2 cellular contexts compared by ENCODE assay signal in the genomic region with DNA sequence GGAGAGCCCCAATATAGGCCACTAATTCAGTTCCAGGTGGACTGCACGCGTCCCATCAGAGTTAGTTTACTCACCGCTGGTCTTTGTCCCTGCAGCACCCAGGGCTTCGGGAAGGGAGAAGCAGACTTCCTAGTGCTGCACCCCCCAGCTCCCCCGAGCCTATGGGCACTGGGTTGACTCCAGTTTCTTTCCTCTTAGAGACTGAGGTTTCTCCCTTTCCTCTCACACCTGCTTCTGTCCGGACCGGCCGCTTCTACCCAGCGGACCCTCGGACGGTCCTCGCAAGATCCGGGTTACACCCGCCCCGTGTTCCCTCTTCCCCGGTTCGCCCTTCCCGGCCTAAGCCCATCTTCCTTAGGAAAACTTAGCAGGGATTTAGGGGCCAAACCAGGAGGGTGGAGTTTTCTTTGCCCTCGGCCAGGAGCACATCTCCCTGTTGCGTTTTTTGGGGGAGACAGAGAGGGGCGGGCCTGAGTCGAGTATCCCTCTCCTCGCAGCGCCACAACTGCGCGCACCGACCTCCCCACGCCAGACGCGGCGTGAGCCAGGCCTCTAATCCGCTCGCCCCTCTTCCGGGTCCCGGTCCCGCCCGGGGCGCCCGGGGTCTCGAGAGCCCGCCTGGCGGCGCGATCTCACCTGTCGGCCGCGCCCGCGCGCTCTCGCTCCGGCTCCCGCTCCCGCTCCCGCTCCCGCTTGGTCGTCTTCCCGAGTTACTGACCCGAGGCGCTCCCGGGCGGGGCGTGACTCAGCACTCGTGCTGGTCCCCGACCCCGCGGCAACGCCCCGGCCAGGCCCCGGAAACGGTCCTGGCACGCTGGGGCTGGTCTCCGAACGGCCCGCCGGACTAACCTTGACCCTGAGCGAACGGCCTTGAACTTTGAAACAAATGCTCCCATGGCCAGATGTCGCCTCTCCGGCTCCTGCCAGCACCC.
TF ChIP-seq lines count a peak whose summit lies in the region.

A gene (minus strand): TSS at position 728 of the 932 bp plus-strand sequence. CDS start 8,741 bp downstream, outside the sequence.

TF ChIP-seq in GM23338, 12 proteins besides CTCF, POLR2A, EP300 and RAD21:
- TF ChIP-seq POLR2AphosphoS5 (IDR thresholded peaks at IDR 0.05; ENCODE audit: low read depth) (peak; percentile 40; the same call in 1 of the 2 replicates), NANOG (IDR thresholded peaks at IDR 0.05; ENCODE audit: borderline replicate concordance) (no peak)

TF ChIP-seq in endothelial cell of umbilical vein, 7 proteins besides CTCF, POLR2A, EP300 and RAD21:
- TF ChIP-seq MYC (IDR thresholded peaks at IDR 0.05; ENCODE audit: low read depth, low read length) (no peak), GATA2 (IDR thresholded peaks at IDR 0.05; ENCODE audit: insufficient read depth, insufficient read length, low read depth, low read length) (no peak), POLR2AphosphoS5 (IDR thresholded peaks at IDR 0.05; ENCODE audit: insufficient read depth, low read depth, low read length) (peak; percentile 46), JUN (IDR thresholded peaks at IDR 0.05; ENCODE audit: borderline replicate concordance, insufficient read depth, insufficient read length, low read depth) (no peak), EZH2 (IDR thresholded peaks at IDR 0.05; ENCODE audit: borderline replicate concordance, low read depth, low read length, severe bottlenecking) (no peak), FOS (IDR thresholded peaks at IDR 0.05; ENCODE audit: borderline replicate concordance, insufficient read depth, low read length) (peak; percentile 42)
- TF ChIP-seq, protein P1, sequence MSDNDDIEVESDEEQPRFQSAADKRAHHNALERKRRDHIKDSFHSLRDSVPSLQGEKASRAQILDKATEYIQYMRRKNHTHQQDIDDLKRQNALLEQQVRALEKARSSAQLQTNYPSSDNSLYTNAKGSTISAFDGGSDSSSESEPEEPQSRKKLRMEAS (IDR thresholded peaks at IDR 0.05; ENCODE audit: insufficient read depth, insufficient read length) = no peak
